In the genomic region with DNA sequence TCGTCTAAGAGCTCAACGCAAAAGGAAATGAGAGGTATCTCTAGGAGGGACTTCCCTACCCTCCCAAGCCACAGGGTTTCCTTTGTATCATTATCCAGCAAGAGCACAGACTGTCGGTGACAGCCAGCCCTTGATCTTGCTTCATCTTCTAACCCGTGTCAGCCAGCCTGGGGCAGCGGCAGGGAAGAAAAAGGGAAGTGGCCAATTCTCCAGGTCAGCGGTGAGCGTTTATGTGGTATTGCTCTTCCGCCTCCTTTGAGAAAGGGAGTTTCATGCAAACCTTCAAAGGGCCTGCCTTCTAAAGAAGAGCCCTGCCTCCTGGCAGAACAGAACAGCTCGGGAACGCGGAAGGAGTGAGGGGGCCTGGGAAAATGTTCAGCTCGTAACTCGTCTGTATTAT, we compare ENCODE assay signal across 11 cellular contexts. TPM values are rescaled to one million over a fixed set of nuclear protein-coding genes. Genes with fewer than 3 reads are reported as not detected.
DNase-seq lines count a peak whose midpoint lies in the region; ATAC-seq, FAIRE-seq and TF ChIP-seq lines count a peak whose summit lies in the region.
"Had no signal": no experiment of that assay in that cellular context is flagged by ENCODE, and none has a peak within 500 bp of the region (broad histone marks: within the 10 kb centered on the region; RNA-seq: fewer than 3 reads in every experiment).

No MANE protein-coding gene starts in this region.

- H3K4me3 Mint-ChIP-seq in endothelial cell (ENCODE audit: unreplicated experiment) (peak overlapping the region; percentile 76), endodermal cell (no peak overlapping the region)
- H3K4me3 Mint-ChIP-seq: activated naive CD8-positive, alpha-beta T cell treated with anti-CD3 and anti-CD28 coated beads for 36 hours had no signal

- no peak for FAIRE-seq in small intestine (lab: Jason Lieb, UNC)
- FAIRE-seq: D721Med had no signal

- no peak overlapping the region for H3K9ac ChIP-seq in endodermal cell (ENCODE audit: extremely low read depth, low read length, poor library complexity, severe bottlenecking)

- H3K36me3 Mint-ChIP-seq in endothelial cell (ENCODE audit: low read depth, unreplicated experiment), result peaks cover 55% of the 10 kb centered on the region
- peaks cover 7% of the 10 kb centered on the region for H3K36me3 Mint-ChIP-seq in endodermal cell (ENCODE audit: low read depth)
- H3K36me3 Mint-ChIP-seq: activated naive CD8-positive, alpha-beta T cell treated with anti-CD3 and anti-CD28 coated beads for 36 hours had no signal

- H3K27me3 ChIP-seq in small intestine (ENCODE audit: control insufficient read depth in 2 of 2, insufficient read depth in 2 of 2, low read length in 2 of 2) (no peaks in the 10 kb centered on the region), endodermal cell (ENCODE audit: control insufficient read depth, insufficient read depth, low read length, poor library complexity, severe bottlenecking) (no peaks in the 10 kb centered on the region)

- 53 to 76% (median 64%) methylated on average over 13 of the region's 13 CpGs for WGBS in small intestine, 3 donors
- WGBS in endodermal cell (ENCODE audit: insufficient coverage in 1 of 2, insufficient read length in 1 of 2), 2 experiments, result 95 to 97% methylated on average over 11 to 13 of the region's 13 CpGs

- H3K4me1 Mint-ChIP-seq in endothelial cell (ENCODE audit: unreplicated experiment), result peaks cover 72% of the 10 kb centered on the region
- peaks cover 51% of the 10 kb centered on the region for H3K4me1 Mint-ChIP-seq in endodermal cell

- H3K9me3 Mint-ChIP-seq in endothelial cell (ENCODE audit: unreplicated experiment), result no peaks in the 10 kb centered on the region
- H3K9me3 Mint-ChIP-seq in endodermal cell, result no peaks in the 10 kb centered on the region
- H3K9me3 Mint-ChIP-seq: activated naive CD8-positive, alpha-beta T cell treated with anti-CD3 and anti-CD28 coated beads for 36 hours had no signal

- H3K27ac Mint-ChIP-seq in endothelial cell (ENCODE audit: unreplicated experiment), result peak overlapping the region; percentile 78
- H3K27ac Mint-ChIP-seq in endodermal cell, result no peak overlapping the region
- H3K27ac Mint-ChIP-seq: activated naive CD8-positive, alpha-beta T cell treated with anti-CD3 and anti-CD28 coated beads for 36 hours had no signal

- H3K4me3 ChIP-seq in small intestine (ENCODE audit: low read depth in 1 of 2, low read length in 2 of 2) (no peak overlapping the region), endodermal cell (ENCODE audit: low read length) (no peak overlapping the region)

- no peaks in the 10 kb centered on the region for H3K9me3 ChIP-seq in small intestine (ENCODE audit: control insufficient read depth, low read depth)
- H3K9me3 ChIP-seq in endodermal cell (ENCODE audit: control insufficient read depth, low read length), result no peaks in the 10 kb centered on the region

- DNase-seq in CD1c-positive myeloid dendritic cell (ENCODE audit: extremely low spot score), result peak; percentile 61
- no peak for DNase-seq in endothelial cell (ENCODE audit: low spot score)
- no peak for DNase-seq in NCI-H748 (lab: John Stamatoyannopoulos, UW; ENCODE audit: unreplicated experiment)
- DNase-seq in small intestine, result no peak
- DNase-seq in DMS 273 treated with DMSO at 0.1 percent for 48 hours (lab: John Stamatoyannopoulos, UW), result no peak
- no peak for DNase-seq in endodermal cell
- DNase-seq: activated naive CD8-positive, alpha-beta T cell treated with anti-CD3 and anti-CD28 coated beads for 36 hours; NCI-H1417 had no signal

- TF ChIP-seq CTCF in endothelial cell (IDR thresholded peaks at IDR 0.05; ENCODE audit: unreplicated experiment), result no peak
- no peak for TF ChIP-seq CTCF in endodermal cell (conservative IDR thresholded peaks at IDR 0.05)

- no peak overlapping the region for H3K27ac ChIP-seq in small intestine (ENCODE audit: low read depth in 1 of 2, low read length in 1 of 2)
- no peak overlapping the region for H3K27ac ChIP-seq in endodermal cell (ENCODE audit: low read depth, low read length)

- H3K4me1 ChIP-seq in small intestine (ENCODE audit: control insufficient read depth in 2 of 2, insufficient read depth in 1 of 2, low read depth in 1 of 2, low read length in 1 of 2) (peaks cover 0 to 5% of the 10 kb centered on the region in 2 donors), endodermal cell (ENCODE audit: control insufficient read depth, insufficient read depth, low read length) (peaks cover under 1% of the 10 kb centered on the region)

- H3K36me3 ChIP-seq in small intestine (ENCODE audit: control insufficient read depth in 2 of 2, insufficient read depth in 2 of 2, low read length in 2 of 2), result peaks cover 3 to 4% of the 10 kb centered on the region in 2 donors
- H3K36me3 ChIP-seq in endodermal cell (ENCODE audit: control insufficient read depth, insufficient read depth, low read length), result peaks cover 15% of the 10 kb centered on the region

- H3K27me3 Mint-ChIP-seq in endothelial cell (ENCODE audit: unreplicated experiment) (peaks cover 17% of the 10 kb centered on the region), endodermal cell (ENCODE audit: insufficient read depth) (peaks cover 4% of the 10 kb centered on the region)

- ATAC-seq in GM19452 (IDR thresholded peaks at IDR 0.05; ENCODE audit: unreplicated experiment), result peak; percentile 90
- peak; percentile 73 for ATAC-seq in HG03354 (IDR thresholded peaks at IDR 0.05; ENCODE audit: poor library complexity, severe bottlenecking, unreplicated experiment)

RNA-seq across cellular contexts. Expression of a gene that starts 41.9 kb away (rescaled TPM):
- total RNA-seq in endothelial cell (ENCODE audit: unreplicated experiment) (353 TPM), endodermal cell (1 to 10 TPM in 1 of 2 donors, under 1 TPM in 1; 0.84 to 3.1 TPM)
- polyA plus RNA-seq in small intestine, result 10 to 100 TPM; 10.8 to 33.0 (median 18.1) TPM
- polyA plus RNA-seq in endodermal cell (2013, experiment 1 of 2), result 133 TPM
- 126 TPM for polyA plus RNA-seq in endodermal cell (2013, experiment 2 of 2)

Comparison
In these comparisons a context has a peak if more than half of its experiments do, and no peak if none do; other contexts are left out.
1. RNA of a gene that starts 41.9 kb away (total RNA-seq): 353 TPM in endothelial cell (single experiment); 0.84 to 3.1 TPM in endodermal cell; every median in the first group is over 10 times any median in the second.